ENCODE assay signal across 6 cellular contexts in genomic region chr17:46492021-46492420, GRCh38. TPM values are rescaled to one million over a fixed set of nuclear protein-coding genes. Genes with fewer than 3 reads are reported as not detected.
A peak's percentile ranks its signal among the peaks of the same experiment; 100 is the strongest.
DNase-seq lines count a peak whose midpoint lies in the region; ATAC-seq, FAIRE-seq and TF ChIP-seq lines count a peak whose summit lies in the region.
"Not testable (repeated sequence)": the region's sequence is repeated elsewhere in the genome, so short reads cannot be mapped to it uniquely, and the experiment has no call there.

No MANE protein-coding gene starts in this region.

- DNase-seq in Karpas-422: peak; percentile 16
- DNase-seq in endodermal cell: peak; percentile 39
- peak; percentile 34 for DNase-seq in Right ventricle myocardium superior
- DNase-seq in kidney: peak; percentile 48
- peak; percentile 1 for DNase-seq in medulla oblongata (ENCODE audit: extremely low spot score)
- peak; percentile 1 for DNase-seq in superior temporal gyrus (ENCODE audit: extremely low spot score)

- TF ChIP-seq CTCF in endodermal cell (conservative IDR thresholded peaks at IDR 0.05); kidney (IDR thresholded peaks at IDR 0.05; ENCODE audit: borderline replicate concordance, extremely low read depth, insufficient read depth): not testable (repeated sequence)

- H3K9ac ChIP-seq in Karpas-422 (ENCODE audit: low read length); endodermal cell (ENCODE audit: extremely low read depth, low read length, poor library complexity, severe bottlenecking); kidney (ENCODE audit: low read length in 2 of 2): not testable (repeated sequence)

- H4K20me1 ChIP-seq in Karpas-422 (ENCODE audit: insufficient read depth, low read depth, low read length): not testable (repeated sequence)

- H3K9me3 Mint-ChIP-seq in endodermal cell: not testable (repeated sequence)

- H3K4me2 ChIP-seq in Karpas-422 (ENCODE audit: low read depth, low read length, poor library complexity, severe bottlenecking): not testable (repeated sequence)

- H3K36me3 ChIP-seq in Karpas-422 (ENCODE audit: insufficient read depth, low read length); endodermal cell (ENCODE audit: control insufficient read depth, insufficient read depth, low read length); kidney (ENCODE audit: control insufficient read depth in 1 of 2, insufficient read depth in 2 of 2, low read length in 2 of 2): not testable (repeated sequence)

- H3K27ac Mint-ChIP-seq in endodermal cell: not testable (repeated sequence)

- not testable (repeated sequence) for H3K9me3 ChIP-seq in Karpas-422 (ENCODE audit: low read length); endodermal cell (ENCODE audit: control insufficient read depth, low read length); kidney (ENCODE audit: control insufficient read depth in 1 of 2, low read length in 2 of 2)

- H3K4me1 ChIP-seq in Karpas-422 (ENCODE audit: low read length); endodermal cell (ENCODE audit: control insufficient read depth, insufficient read depth, low read length); kidney (ENCODE audit: control insufficient read depth in 1 of 2, insufficient read depth in 1 of 2, low read depth in 1 of 2, low read length in 2 of 2): not testable (repeated sequence)

- H3K79me2 ChIP-seq in Karpas-422 (ENCODE audit: low read length): peaks cover 29% of the 10 kb centered on the region

- H3K4me3 ChIP-seq in Karpas-422 (ENCODE audit: low read length); endodermal cell (ENCODE audit: low read length); kidney (ENCODE audit: low read length in 2 of 2): not testable (repeated sequence)

- H3K27ac ChIP-seq in Karpas-422 (ENCODE audit: low read length); endodermal cell (ENCODE audit: low read depth, low read length); kidney (ENCODE audit: low read depth in 2 of 2, low read length in 2 of 2): not testable (repeated sequence)

- H3K27me3 ChIP-seq in Karpas-422 (ENCODE audit: low read length); endodermal cell (ENCODE audit: control insufficient read depth, insufficient read depth, low read length, poor library complexity, severe bottlenecking): not testable (repeated sequence)

- not testable (repeated sequence) for FAIRE-seq in kidney (lab: Jason Lieb, UNC)

- 93% methylated on average over 4 of the region's 16 CpGs; no CpG with 5 or more reads in 1 of the 2 experiments for WGBS in endodermal cell (ENCODE audit: insufficient coverage in 1 of 2, insufficient read length in 1 of 2), 2 experiments

- ATAC-seq in Right ventricle myocardium superior (ENCODE audit: poor library complexity): not testable (repeated sequence)

- not testable (repeated sequence) for H2AFZ ChIP-seq in Karpas-422 (ENCODE audit: low read length)

- intact Hi-C loops in Right ventricle myocardium superior (cut with DNase I); kidney (cut with DNase I): not testable (repeated sequence)

- not testable (repeated sequence) for H3K4me3 Mint-ChIP-seq in endodermal cell

- H3K36me3 Mint-ChIP-seq in endodermal cell (ENCODE audit: low read depth): not testable (repeated sequence)

- not testable (repeated sequence) for H3K9me2 ChIP-seq in Karpas-422 (replicated peaks; ENCODE audit: insufficient read depth, low read length)

- not testable (repeated sequence) for H3K27me3 Mint-ChIP-seq in endodermal cell (ENCODE audit: insufficient read depth)

- H3K4me1 Mint-ChIP-seq in endodermal cell: not testable (repeated sequence)

RNA-seq across cellular contexts. Expression of gene LRRC37A2, which starts 20.2 kb away (rescaled TPM):
- total RNA-seq in Karpas-422 (2014; rRNA removed; shearing (Covaris generic); ENCODE audit: low replicate concordance): 6.8 and 8.8 TPM in 2 replicates
- total RNA-seq in endodermal cell: 10 to 100 TPM; 15.0 to 16.4 TPM
- 7.9 TPM for polyA plus RNA-seq in endodermal cell (2013, experiment 1 of 2)
- 6.7 TPM for polyA plus RNA-seq in endodermal cell (2013, experiment 2 of 2)
- 5.1 TPM for total RNA-seq in Right ventricle myocardium superior
- 11.3 TPM for total RNA-seq in kidney
- polyA plus RNA-seq in kidney (ENCODE audit: insufficient read depth, low read depth, low replicate concordance): 2.6 TPM
